ENCODE assay signal across 11 cellular contexts in genomic region chr12:41089438-41089837, GRCh38.
"Had no signal": no experiment of that assay in that cellular context is flagged by ENCODE, and none has a peak within 500 bp of the region (broad histone marks: within the 10 kb centered on the region; RNA-seq: fewer than 3 reads in every experiment).

No MANE protein-coding gene starts in this region.

- H3K9me3 ChIP-seq: HAP-1 had no signal

- H3K27ac ChIP-seq: GM23248 had no signal

- ATAC-seq: GM23338, HCT116 had no signal

- H3K9ac ChIP-seq: GM23248 had no signal

- H3K4me1 ChIP-seq: HAP-1 had no signal

- H3K36me3 ChIP-seq: HAP-1 had no signal

- H3K4me3 ChIP-seq: GM23248, GM23338, HAP-1 had no signal

- H3K4me2 ChIP-seq: GM23338 had no signal

- FAIRE-seq: H1, H54 had no signal

- DNase-seq: GM23248, GOT3, H7, H9, HCEC 1CT, HFFc6 had no signal

- H2AFZ ChIP-seq: GM23248, GM23338 had no signal
